In the genomic region with DNA sequence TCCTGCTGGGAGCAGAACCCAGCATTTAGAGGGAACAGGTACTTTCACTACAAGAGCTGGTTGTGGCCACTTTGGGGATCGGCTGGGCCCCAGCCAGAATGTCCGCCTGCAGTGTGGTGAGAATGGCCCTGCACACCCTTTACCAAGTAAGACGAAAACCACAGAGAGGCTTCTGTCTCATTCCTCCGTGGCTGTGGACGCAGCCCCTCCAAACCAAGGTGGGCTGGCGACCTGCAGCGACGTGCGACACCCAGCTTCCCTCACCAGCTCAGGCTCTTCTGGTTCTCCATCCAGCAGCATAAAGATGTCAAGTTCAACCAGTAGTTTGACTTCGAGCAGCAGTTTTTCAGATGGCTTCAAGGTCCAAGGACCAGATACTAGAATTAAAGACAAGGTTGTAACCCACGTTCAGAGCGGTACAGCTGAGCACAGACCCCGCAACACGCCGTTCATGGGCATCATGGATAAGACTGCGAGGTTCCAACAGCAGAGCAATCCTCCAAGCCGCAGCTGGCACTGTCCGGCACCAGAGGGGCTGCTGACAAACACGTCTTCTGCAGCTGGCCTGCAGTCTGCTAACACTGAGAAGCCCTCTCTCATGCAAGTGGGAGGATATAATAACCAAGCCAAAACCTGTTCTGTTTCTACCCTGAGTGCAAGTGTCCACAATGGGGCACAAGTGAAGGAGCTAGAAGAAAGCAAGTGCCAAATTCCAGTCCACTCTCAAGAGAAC, we compare ENCODE assay signal across 17 cellular contexts.
"Had no signal": no experiment of that assay in that cellular context is flagged by ENCODE, and none has a peak within 500 bp of the region (broad histone marks: within the 10 kb centered on the region; RNA-seq: fewer than 3 reads in every experiment).

No MANE protein-coding gene starts in this region.

- H3K9me3 ChIP-seq: breast epithelium, gastroesophageal sphincter, pancreas had no signal

- H3K4me3 ChIP-seq: breast epithelium, gastroesophageal sphincter, hepatocyte, pancreas, skin epidermis had no signal

- DNase-seq: activated CD4-positive, alpha-beta T cell treated with anti-CD3 and anti-CD28 coated beads, Interleukin-2, amount 50 U/mL, for 4 hours; activated CD4-positive, CD25-positive, alpha-beta regulatory T cell; activated gamma-delta T cell treated with Interleukin-2 at 50 U/mL for 16 hours; activated naive CD8-positive, alpha-beta T cell treated with anti-CD3 and anti-CD28 coated beads, Interleukin-2, amount 10 ng/mL, durations not matched to agents 7 days and 5 days; activated T-cell treated with anti-CD3 and anti-CD28 coated beads, Interleukin-2, amount 50 U/mL, for 4 hours; aorta; effector CD4-positive, alpha-beta T cell; mammary epithelial cell; pancreas; retina; SIG-M5; trophoblast cell had no signal

- H3K4me2 ChIP-seq: hepatocyte had no signal

- H3K36me3 ChIP-seq: breast epithelium had no signal

- H3K4me1 ChIP-seq: breast epithelium, pancreas had no signal

- H3K27ac ChIP-seq: epithelial cell of prostate, gastroesophageal sphincter, hepatocyte, pancreas, skin epidermis had no signal

- ATAC-seq: activated T-cell treated with anti-CD3 and anti-CD28 coated beads, Interleukin-2, amount 50 U/mL, for 4 hours; gastroesophageal sphincter; pancreas had no signal

- H3K27me3 ChIP-seq: breast epithelium, gastroesophageal sphincter, hepatocyte, pancreas had no signal
